In the genomic region with DNA sequence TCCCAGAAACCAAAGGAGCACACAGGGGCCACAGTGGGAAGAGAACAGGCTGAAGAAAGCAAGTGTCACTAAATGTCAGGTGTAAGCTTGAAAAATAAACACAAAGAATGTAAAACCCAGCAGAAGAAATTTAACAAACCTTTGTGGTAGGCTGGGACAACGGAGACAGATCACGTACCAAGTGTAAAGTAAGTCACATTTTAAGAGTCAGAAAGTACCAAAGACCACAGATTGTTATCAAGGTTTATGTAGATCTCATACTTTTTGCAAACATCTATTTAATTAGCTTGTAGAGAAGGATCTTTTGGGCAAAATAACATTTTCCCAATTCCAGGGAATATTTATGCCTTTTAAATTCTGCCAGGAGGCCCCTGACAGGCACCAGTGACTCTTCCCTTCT, we compare ENCODE assay signal across 13 cellular contexts. TPM values are rescaled to one million over a fixed set of nuclear protein-coding genes. Genes with fewer than 3 reads are reported as not detected.
DNase-seq lines count a peak whose midpoint lies in the region; ATAC-seq and TF ChIP-seq lines count a peak whose summit lies in the region.
"Had no signal": no experiment of that assay in that cellular context is flagged by ENCODE, and none has a peak within 500 bp of the region (broad histone marks: within the 10 kb centered on the region; RNA-seq: fewer than 3 reads in every experiment).

No MANE protein-coding gene starts in this region.

- POLR2A ChIA-PET in activated CD4-positive, alpha-beta T cell treated with anti-CD3 and anti-CD28 coated beads for 36 hours (lab: Charles Lee), result interaction anchor here (1.6 kb wide), 1 partner anchor 91 kb away, joined by 6 read pairs; no protein-coding TSS in a partner anchor

- peaks cover 54% of the 10 kb centered on the region for H3K4me1 Mint-ChIP-seq in activated CD4-positive, alpha-beta T cell treated with anti-CD3 and anti-CD28 coated beads for 36 hours
- H3K4me1 Mint-ChIP-seq in activated T-helper 1 cell treated with anti-CD3 and anti-CD28 coated beads, Interleukin-12 subunit alpha, Interleukin-12 subunit beta, Interleukin-2, Interleukin-4 antibody, amounts not matched to agents 30 ng/mL and 10 ng/mL and 1 ng/mL, durations not matched to agents 14 hours and 24 hours and 36 hours (ENCODE audit: low read depth), result peaks cover 60% of the 10 kb centered on the region
- peaks cover 42% of the 10 kb centered on the region for H3K4me1 Mint-ChIP-seq in stimulated activated memory B cell treated with anti-CD40 and anti-IgM and Interleukin-4, amounts not matched to agents 10 μg/mL and 1 μg/mL and 100 μg/mL, for 72 hours

- H3K4me3 Mint-ChIP-seq in activated CD4-positive, alpha-beta T cell treated with anti-CD3 and anti-CD28 coated beads for 36 hours, result peak overlapping the region; percentile 65
- peak overlapping the region; percentile 88 for H3K4me3 Mint-ChIP-seq in activated T-helper 1 cell treated with anti-CD3 and anti-CD28 coated beads, Interleukin-12 subunit alpha, Interleukin-12 subunit beta, Interleukin-2, Interleukin-4 antibody, amounts not matched to agents 30 ng/mL and 10 ng/mL and 1 ng/mL, durations not matched to agents 14 hours and 24 hours and 36 hours
- H3K4me3 Mint-ChIP-seq in stimulated activated memory B cell treated with anti-CD40 and anti-IgM and Interleukin-4, amounts not matched to agents 10 μg/mL and 1 μg/mL and 100 μg/mL, for 72 hours, result no peak overlapping the region

- TF ChIP-seq CTCF in left lung (IDR thresholded peaks at IDR 0.05), result no peak
- TF ChIP-seq CTCF in GM20000 (IDR thresholded peaks at IDR 0.05; ENCODE audit: extremely low read depth, missing control alignments), result no peak

- peak; percentile 11 for ATAC-seq in activated CD4-positive, alpha-beta T cell treated with anti-CD3 and anti-CD28 coated beads for 36 hours
- ATAC-seq in left lung, result no peak
- ATAC-seq in stimulated activated memory B cell treated with anti-CD40 and anti-IgM and Interleukin-4, amounts not matched to agents 10 μg/mL and 1 μg/mL and 100 μg/mL, for 72 hours, result no peak

- H3K4me1 ChIP-seq in left lung, result peaks cover 9 to 27% of the 10 kb centered on the region in 2 donors

- intact Hi-C loops in activated CD4-positive, alpha-beta T cell treated with anti-CD3 and anti-CD28 coated beads for 36 hours (cut with DNase I, micrococcal nuclease), result loop anchor here (5.0 to 10.0 kb wide), 4 partner anchors 92 to 1079 kb away; no protein-coding TSS in a partner anchor
- intact Hi-C loops in activated T-helper 1 cell treated with anti-CD3 and anti-CD28 coated beads, Interleukin-12 subunit alpha, Interleukin-12 subunit beta, Interleukin-2, Interleukin-4 antibody, amounts not matched to agents 30 ng/mL and 10 ng/mL and 1 ng/mL, durations not matched to agents 14 hours and 24 hours and 36 hours (cut with micrococcal nuclease), result loop anchor here (5.0 to 10.0 kb wide), 3 partner anchors 192 to 592 kb away; no protein-coding TSS in a partner anchor
- intact Hi-C loops in left lung (cut with DNase I), result no loop called here

- no peak overlapping the region for H3K27ac Mint-ChIP-seq in activated CD4-positive, alpha-beta T cell treated with anti-CD3 and anti-CD28 coated beads for 36 hours
- H3K27ac Mint-ChIP-seq in activated T-helper 1 cell treated with anti-CD3 and anti-CD28 coated beads, Interleukin-12 subunit alpha, Interleukin-12 subunit beta, Interleukin-2, Interleukin-4 antibody, amounts not matched to agents 30 ng/mL and 10 ng/mL and 1 ng/mL, durations not matched to agents 14 hours and 24 hours and 36 hours, result peak overlapping the region; percentile 18
- H3K27ac Mint-ChIP-seq in stimulated activated memory B cell treated with anti-CD40 and anti-IgM and Interleukin-4, amounts not matched to agents 10 μg/mL and 1 μg/mL and 100 μg/mL, for 72 hours, result peak overlapping the region; percentile 80

- H3K27me3 Mint-ChIP-seq in activated CD4-positive, alpha-beta T cell treated with anti-CD3 and anti-CD28 coated beads for 36 hours, result peaks cover 14% of the 10 kb centered on the region
- H3K27me3 Mint-ChIP-seq in activated T-helper 1 cell treated with anti-CD3 and anti-CD28 coated beads, Interleukin-12 subunit alpha, Interleukin-12 subunit beta, Interleukin-2, Interleukin-4 antibody, amounts not matched to agents 30 ng/mL and 10 ng/mL and 1 ng/mL, durations not matched to agents 14 hours and 24 hours and 36 hours (ENCODE audit: insufficient read depth), result peaks cover 32% of the 10 kb centered on the region
- no peaks in the 10 kb centered on the region for H3K27me3 Mint-ChIP-seq in stimulated activated memory B cell treated with anti-CD40 and anti-IgM and Interleukin-4, amounts not matched to agents 10 μg/mL and 1 μg/mL and 100 μg/mL, for 72 hours

- peak overlapping the region; percentile 80 to 82 for H3K27ac ChIP-seq in left lung
- H3K27ac ChIP-seq: SJSA1 had no signal

- H3K9me3 ChIP-seq in left lung, result no peaks in the 10 kb centered on the region

- no peaks in the 10 kb centered on the region for H3K36me3 Mint-ChIP-seq in activated CD4-positive, alpha-beta T cell treated with anti-CD3 and anti-CD28 coated beads for 36 hours (ENCODE audit: low read depth)
- H3K36me3 Mint-ChIP-seq in activated T-helper 1 cell treated with anti-CD3 and anti-CD28 coated beads, Interleukin-12 subunit alpha, Interleukin-12 subunit beta, Interleukin-2, Interleukin-4 antibody, amounts not matched to agents 30 ng/mL and 10 ng/mL and 1 ng/mL, durations not matched to agents 14 hours and 24 hours and 36 hours (ENCODE audit: low read depth), result peaks cover 7% of the 10 kb centered on the region
- no peaks in the 10 kb centered on the region for H3K36me3 Mint-ChIP-seq in stimulated activated memory B cell treated with anti-CD40 and anti-IgM and Interleukin-4, amounts not matched to agents 10 μg/mL and 1 μg/mL and 100 μg/mL, for 72 hours

- H3K9me3 Mint-ChIP-seq in activated CD4-positive, alpha-beta T cell treated with anti-CD3 and anti-CD28 coated beads for 36 hours (ENCODE audit: low read depth), result no peaks in the 10 kb centered on the region
- peaks cover 5% of the 10 kb centered on the region for H3K9me3 Mint-ChIP-seq in activated T-helper 1 cell treated with anti-CD3 and anti-CD28 coated beads, Interleukin-12 subunit alpha, Interleukin-12 subunit beta, Interleukin-2, Interleukin-4 antibody, amounts not matched to agents 30 ng/mL and 10 ng/mL and 1 ng/mL, durations not matched to agents 14 hours and 24 hours and 36 hours
- H3K9me3 Mint-ChIP-seq in stimulated activated memory B cell treated with anti-CD40 and anti-IgM and Interleukin-4, amounts not matched to agents 10 μg/mL and 1 μg/mL and 100 μg/mL, for 72 hours, result peaks cover 4% of the 10 kb centered on the region

- no peak for DNase-seq in activated CD4-positive, alpha-beta T cell treated with anti-CD3 and anti-CD28 coated beads for 36 hours
- no peak for DNase-seq in activated CD4-positive, alpha-beta T cell treated with anti-CD3 and anti-CD28 coated beads for 1 hour
- DNase-seq in activated T-helper 1 cell treated with anti-CD3 and anti-CD28 coated beads, Interleukin-12 subunit alpha, Interleukin-12 subunit beta, Interleukin-2, Interleukin-4 antibody, amounts not matched to agents 30 ng/mL and 10 ng/mL and 1 ng/mL, durations not matched to agents 14 hours and 24 hours and 36 hours (ENCODE audit: low spot score), result no peak
- DNase-seq in left lung (no peak), KG1 (lab: John Stamatoyannopoulos, UW) (no peak), glomerular visceral epithelial cell (ENCODE audit: extremely low spot score) (no peak), GM20000 (ENCODE audit: low spot score) (no peak)
- DNase-seq: 8988T, DND-41 had no signal

- peak overlapping the region; percentile 44 to 51 for H3K4me3 ChIP-seq in left lung
- H3K4me3 ChIP-seq: SJSA1 had no signal

- no peaks in the 10 kb centered on the region for H3K36me3 ChIP-seq in left lung
- H3K36me3 ChIP-seq: SJSA1 had no signal

- peaks cover 23 to 40% of the 10 kb centered on the region in 2 donors for H3K27me3 ChIP-seq in left lung

- CTCF ChIA-PET in activated CD4-positive, alpha-beta T cell treated with anti-CD3 and anti-CD28 coated beads for 36 hours (lab: Charles Lee), result interaction anchor here (0.7 to 1.1 kb wide), 4 partner anchors 12 to 1187 kb away, joined by 3 to 4 read pairs (median 3); no protein-coding TSS in a partner anchor

RNA-seq across cellular contexts. Expression of a gene that starts 1.6 kb away (rescaled TPM):
- 1 to 10 TPM; 2.2 to 3.7 TPM for total RNA-seq in activated CD4-positive, alpha-beta T cell treated with anti-CD3 and anti-CD28 coated beads for 36 hours
- total RNA-seq in activated T-helper 1 cell treated with anti-CD3 and anti-CD28 coated beads, Interleukin-12 subunit alpha, Interleukin-12 subunit beta, Interleukin-2, Interleukin-4 antibody, amounts not matched to agents 30 ng/mL and 10 ng/mL and 1 ng/mL, durations not matched to agents 14 hours and 24 hours and 36 hours, result 1.3 and 1.5 TPM in 2 replicates
- 100 to 1,000 TPM in 1 of 2 donors, 10 to 100 TPM in 1; 44.3 to 179 TPM for total RNA-seq in left lung
- total RNA-seq: M059J, NCI-H460 had no signal

Comparison
In these comparisons a context has a peak if more than half of its experiments do, and no peak if none do; other contexts are left out.
1. RNA of a gene that starts 1.6 kb away (total RNA-seq): 44.3 to 179 TPM in left lung; 2.2 to 3.7 TPM in activated CD4-positive, alpha-beta T cell treated with anti-CD3 and anti-CD28 coated beads for 36 hours and 1.3 to 1.5 TPM in activated T-helper 1 cell treated with anti-CD3 and anti-CD28 coated beads, Interleukin-12 subunit alpha, Interleukin-12 subunit beta, Interleukin-2, Interleukin-4 antibody, amounts not matched to agents 30 ng/mL and 10 ng/mL and 1 ng/mL, durations not matched to agents 14 hours and 24 hours and 36 hours; every median in the first group is over 4 times any median in the second.
2. intact Hi-C loops: an anchor here in activated CD4-positive, alpha-beta T cell treated with anti-CD3 and anti-CD28 coated beads for 36 hours (5.0 to 10.0 kb wide) and activated T-helper 1 cell treated with anti-CD3 and anti-CD28 coated beads, Interleukin-12 subunit alpha, Interleukin-12 subunit beta, Interleukin-2, Interleukin-4 antibody, amounts not matched to agents 30 ng/mL and 10 ng/mL and 1 ng/mL, durations not matched to agents 14 hours and 24 hours and 36 hours (5.0 to 10.0 kb wide); none called in left lung.